Comparison of ENCODE assay signal across 18 cellular contexts in genomic region chr18:66931010-66931409, GRCh38.
DNase-seq lines count a peak whose midpoint lies in the region; ATAC-seq and TF ChIP-seq lines count a peak whose summit lies in the region.
"Had no signal": no experiment of that assay in that cellular context is flagged by ENCODE, and none has a peak within 500 bp of the region (broad histone marks: within the 10 kb centered on the region; RNA-seq: fewer than 3 reads in every experiment).

No MANE protein-coding gene starts in this region.

- H3K27me3 Mint-ChIP-seq in GM23338 (ENCODE audit: insufficient read depth, low read depth, poor library complexity) (no peaks in the 10 kb centered on the region), WTC11 (ENCODE audit: low read depth) (no peaks in the 10 kb centered on the region), neural crest cell (ENCODE audit: low read depth) (no peaks in the 10 kb centered on the region)
- H3K27me3 Mint-ChIP-seq: CD4-positive, CD25-positive, alpha-beta regulatory T cell had no signal

- POLR2A ChIA-PET in WTC11 (lab: Charles Lee), result no interaction called here

- peak overlapping the region; percentile 3; the same call in 1 of the 2 replicates for H3K4me2 ChIP-seq in GM23338
- H3K4me2 ChIP-seq: BLaER1 treated with 17β-estradiol and CSF1 and Interleukin-3, amounts not matched to agents 10 nM and 100 nM had no signal

- DNase-seq in GM23338 (ENCODE audit: low spot score) (peak; percentile 72), WTC11 (ENCODE audit: low spot score) (no peak), iPS DF 4.7 (ENCODE audit: extremely low read depth, low spot score) (peak; percentile 22), neural crest cell (ENCODE audit: low read depth, low spot score) (no peak), AG08396 (ENCODE audit: low spot score) (no peak), COLO668 (lab: John Stamatoyannopoulos, UW; ENCODE audit: unreplicated experiment) (no peak)
- DNase-seq: AML-193; Calu3; CD4-positive, CD25-positive, alpha-beta regulatory T cell; DMS 273 treated with DMSO at 0.1 percent for 48 hours; GM23248; IMR-90; KBM-7 had no signal

- H3K4me3 ChIP-seq in GM23338, result no peak overlapping the region
- H3K4me3 ChIP-seq: BLaER1 treated with 17β-estradiol and CSF1 and Interleukin-3, amounts not matched to agents 10 nM and 100 nM; GM12878; GM23248; HAP-1 had no signal

- H3K27ac ChIP-seq in GM23338 (ENCODE audit: low read depth), result peak overlapping the region; percentile 46; the same call in 1 of the 2 replicates
- H3K27ac ChIP-seq: 22Rv1; BLaER1 treated with 17β-estradiol and CSF1 and Interleukin-3, amounts not matched to agents 10 nM and 100 nM; GM23248 had no signal

- peak overlapping the region; percentile 23; the same call in 1 of the 2 replicates for H2AFZ ChIP-seq in GM23338
- H2AFZ ChIP-seq: GM23248 had no signal

- ATAC-seq in GM23338, result peak; percentile 85
- ATAC-seq in WTC11, result peak; percentile 81
- no peak for ATAC-seq in GM19397 (IDR thresholded peaks at IDR 0.05; ENCODE audit: unreplicated experiment)
- ATAC-seq: GM12878 had no signal

- no peaks in the 10 kb centered on the region for H3F3A ChIP-seq in GM23338 (replicated peaks; ENCODE audit: low read depth)

- TF ChIP-seq CTCF in GM23338 (conservative IDR thresholded peaks at IDR 0.05; ENCODE audit: low read depth in 2 of 2) (no peak), WTC11 (IDR thresholded peaks at IDR 0.05) (no peak), neural crest cell (conservative IDR thresholded peaks at IDR 0.05) (no peak)

- no peaks in the 10 kb centered on the region for H4K20me1 ChIP-seq in GM23338 (replicated peaks; ENCODE audit: insufficient read depth)
- H4K20me1 ChIP-seq: BLaER1 treated with 17β-estradiol and CSF1 and Interleukin-3, amounts not matched to agents 10 nM and 100 nM had no signal

- peak overlapping the region; percentile 45 for H3K27ac Mint-ChIP-seq in GM23338
- H3K27ac Mint-ChIP-seq in WTC11, result peak overlapping the region; percentile 42
- H3K27ac Mint-ChIP-seq in neural crest cell (ENCODE audit: unreplicated experiment), result peak overlapping the region; percentile 6
- H3K27ac Mint-ChIP-seq: CD4-positive, CD25-positive, alpha-beta regulatory T cell had no signal

- H3K4me1 Mint-ChIP-seq in GM23338 (peaks cover 13% of the 10 kb centered on the region), WTC11 (peaks cover 11% of the 10 kb centered on the region), neural crest cell (no peaks in the 10 kb centered on the region)
- H3K4me1 Mint-ChIP-seq: CD4-positive, CD25-positive, alpha-beta regulatory T cell had no signal

- H3K27me3 ChIP-seq in GM23338 (ENCODE audit: insufficient read depth), result no peaks in the 10 kb centered on the region
- H3K27me3 ChIP-seq: BLaER1 treated with 17β-estradiol and CSF1 and Interleukin-3, amounts not matched to agents 10 nM and 100 nM had no signal

- H3K9me3 Mint-ChIP-seq in GM23338 (no peaks in the 10 kb centered on the region; the same call in 2 of the 3 replicates), WTC11 (no peaks in the 10 kb centered on the region), neural crest cell (no peaks in the 10 kb centered on the region)

- H3K36me3 ChIP-seq in GM23338 (ENCODE audit: insufficient read depth), result no peaks in the 10 kb centered on the region
- H3K36me3 ChIP-seq: BLaER1 treated with 17β-estradiol and CSF1 and Interleukin-3, amounts not matched to agents 10 nM and 100 nM; HAP-1 had no signal

- 0 out of 2 replicates have a peak, but pooled peaks cover 9% of the 10 kb centered on the region for H3K4me1 ChIP-seq in GM23338 (ENCODE audit: insufficient read depth)
- H3K4me1 ChIP-seq: BLaER1 treated with 17β-estradiol and CSF1 and Interleukin-3, amounts not matched to agents 10 nM and 100 nM; HAP-1 had no signal

- H3K79me2 ChIP-seq in GM23338 (replicated peaks; ENCODE audit: insufficient read depth), result no peaks in the 10 kb centered on the region

- CTCF ChIA-PET in WTC11 (lab: Charles Lee), result no interaction called here

- H3K36me3 Mint-ChIP-seq in GM23338 (ENCODE audit: low read depth) (no peaks in the 10 kb centered on the region), WTC11 (no peaks in the 10 kb centered on the region), neural crest cell (ENCODE audit: low read depth) (no peaks in the 10 kb centered on the region)
- H3K36me3 Mint-ChIP-seq: CD4-positive, CD25-positive, alpha-beta regulatory T cell had no signal

- H3K4me3 Mint-ChIP-seq in GM23338, result no peak overlapping the region
- H3K4me3 Mint-ChIP-seq in WTC11, result no peak overlapping the region
- H3K4me3 Mint-ChIP-seq in neural crest cell, result no peak overlapping the region
- H3K4me3 Mint-ChIP-seq: CD4-positive, CD25-positive, alpha-beta regulatory T cell had no signal

- no peaks in the 10 kb centered on the region for H3K9me2 ChIP-seq in GM23338 (ENCODE audit: insufficient read depth)

TF ChIP-seq in GM23338, 12 proteins besides CTCF, POLR2A, EP300 and RAD21 (continues in another document):
- TF ChIP-seq EZH2phosphoT487 (IDR thresholded peaks at IDR 0.05; ENCODE audit: unreplicated experiment) (no peak), CREB1 (CRISPR knock-in tag; IDR thresholded peaks at IDR 0.05; ENCODE audit: low read depth) (no peak), STAT1 (IDR thresholded peaks at IDR 0.05; ENCODE audit: unreplicated experiment) (no peak), REST (IDR thresholded peaks at IDR 0.05; ENCODE audit: unreplicated experiment) (no peak)

TF ChIP-seq in WTC11, 78 proteins besides CTCF, POLR2A, EP300 and RAD21:
- TF ChIP-seq CREM (CRISPR knock-in tag; IDR thresholded peaks at IDR 0.05) (no peak), TEAD1 (CRISPR knock-in tag; IDR thresholded peaks at IDR 0.05) (no peak), ZNF138 (CRISPR knock-in tag; conservative IDR thresholded peaks at IDR 0.05) (no peak), HMGXB4 (CRISPR knock-in tag; IDR thresholded peaks at IDR 0.05) (no peak), SP1 (CRISPR knock-in tag; conservative IDR thresholded peaks at IDR 0.05) (no peak), ESRRA (CRISPR knock-in tag; IDR thresholded peaks at IDR 0.05; ENCODE audit: borderline replicate concordance) (no peak), SMAD3 (CRISPR knock-in tag; IDR thresholded peaks at IDR 0.05; ENCODE audit: borderline replicate concordance) (no peak), TEAD4 (CRISPR knock-in tag; IDR thresholded peaks at IDR 0.05) (no peak), JUN (CRISPR knock-in tag; IDR thresholded peaks at IDR 0.05) (no peak), ZNF219 (CRISPR knock-in tag; IDR thresholded peaks at IDR 0.05; ENCODE audit: borderline replicate concordance) (no peak), GRHL2 (CRISPR knock-in tag; IDR thresholded peaks at IDR 0.05; ENCODE audit: insufficient replicate concordance, severe bottlenecking) (no peak), ATF1 (CRISPR knock-in tag; IDR thresholded peaks at IDR 0.05) (no peak), TP53 (CRISPR knock-in tag; IDR thresholded peaks at IDR 0.05) (no peak), SMAD4 (CRISPR knock-in tag; IDR thresholded peaks at IDR 0.05) (no peak), NR2C2 (CRISPR knock-in tag; IDR thresholded peaks at IDR 0.05) (no peak), HMGA2 (CRISPR knock-in tag; IDR thresholded peaks at IDR 0.05) (no peak)
- TF ChIP-seq, protein P1, sequence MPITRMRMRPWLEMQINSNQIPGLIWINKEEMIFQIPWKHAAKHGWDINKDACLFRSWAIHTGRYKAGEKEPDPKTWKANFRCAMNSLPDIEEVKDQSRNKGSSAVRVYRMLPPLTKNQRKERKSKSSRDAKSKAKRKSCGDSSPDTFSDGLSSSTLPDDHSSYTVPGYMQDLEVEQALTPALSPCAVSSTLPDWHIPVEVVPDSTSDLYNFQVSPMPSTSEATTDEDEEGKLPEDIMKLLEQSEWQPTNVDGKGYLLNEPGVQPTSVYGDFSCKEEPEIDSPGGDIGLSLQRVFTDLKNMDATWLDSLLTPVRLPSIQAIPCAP (CRISPR knock-in tag; IDR thresholded peaks at IDR 0.05), result no peak
- TF ChIP-seq, protein P2, sequence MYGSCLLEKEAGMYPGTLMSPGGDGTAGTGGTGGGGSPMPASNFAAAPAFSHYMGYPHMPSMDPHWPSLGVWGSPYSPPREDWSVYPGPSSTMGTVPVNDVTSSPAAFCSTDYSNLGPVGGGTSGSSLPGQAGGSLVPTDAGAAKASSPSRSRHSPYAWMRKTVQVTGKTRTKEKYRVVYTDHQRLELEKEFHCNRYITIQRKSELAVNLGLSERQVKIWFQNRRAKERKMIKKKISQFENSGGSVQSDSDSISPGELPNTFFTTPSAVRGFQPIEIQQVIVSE (CRISPR knock-in tag; IDR thresholded peaks at IDR 0.05; ENCODE audit: borderline replicate concordance), result no peak
- TF ChIP-seq, protein P3, sequence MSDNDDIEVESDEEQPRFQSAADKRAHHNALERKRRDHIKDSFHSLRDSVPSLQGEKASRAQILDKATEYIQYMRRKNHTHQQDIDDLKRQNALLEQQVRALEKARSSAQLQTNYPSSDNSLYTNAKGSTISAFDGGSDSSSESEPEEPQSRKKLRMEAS (CRISPR knock-in tag; IDR thresholded peaks at IDR 0.05), result no peak
- TF ChIP-seq, protein P4, sequence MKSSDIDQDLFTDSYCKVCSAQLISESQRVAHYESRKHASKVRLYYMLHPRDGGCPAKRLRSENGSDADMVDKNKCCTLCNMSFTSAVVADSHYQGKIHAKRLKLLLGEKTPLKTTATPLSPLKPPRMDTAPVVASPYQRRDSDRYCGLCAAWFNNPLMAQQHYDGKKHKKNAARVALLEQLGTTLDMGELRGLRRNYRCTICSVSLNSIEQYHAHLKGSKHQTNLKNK (CRISPR knock-in tag; IDR thresholded peaks at IDR 0.05), result no peak

Comparison
In these comparisons a context has a peak if more than half of its experiments do, and no peak if none do; other contexts are left out.
1. DNase-seq: peak in GM23338 (single experiment) and iPS DF 4.7 (single experiment); none in WTC11 (single experiment), neural crest cell (single experiment), AG08396 (single experiment) and COLO668 (single experiment).
2. Peak in every context shown above with its lines, with median percentiles within 50 percentile points of each other: H3K27ac Mint-ChIP-seq.